18 cellular contexts compared by ENCODE assay signal in the genomic region with DNA sequence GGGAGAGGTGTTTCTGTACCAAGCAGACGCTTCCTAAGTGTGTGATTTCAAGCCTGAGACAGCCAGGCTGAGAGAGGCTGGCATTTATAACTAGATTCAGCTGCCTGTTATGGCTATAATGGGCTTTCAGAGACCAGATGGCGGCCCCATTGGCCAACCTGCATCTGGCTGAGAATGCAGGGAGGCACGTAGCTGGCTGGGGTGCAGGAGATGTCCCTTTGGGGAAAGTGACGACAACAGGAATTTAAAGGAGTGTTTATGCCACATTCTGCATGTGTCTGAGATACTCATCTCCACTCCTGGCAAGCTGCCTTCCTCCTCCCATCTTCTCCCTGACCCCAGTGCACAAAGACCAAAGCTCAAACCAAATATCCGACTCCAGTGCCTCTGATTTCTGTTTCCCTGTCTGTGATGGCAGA. TPM values are rescaled to one million over a fixed set of nuclear protein-coding genes. Genes with fewer than 3 reads are reported as not detected.
DNase-seq lines count a peak whose midpoint lies in the region; ATAC-seq and TF ChIP-seq lines count a peak whose summit lies in the region.
"Had no signal": no experiment of that assay in that cellular context is flagged by ENCODE, and none has a peak within 500 bp of the region (broad histone marks: within the 10 kb centered on the region; RNA-seq: fewer than 3 reads in every experiment).

No MANE protein-coding gene starts in this region.

- no peaks in the 10 kb centered on the region for H3K9me3 Mint-ChIP-seq in mesothelial cell of epicardium
- H3K9me3 Mint-ChIP-seq in activated T-cell treated with anti-CD3 and anti-CD28 coated beads, Interleukin-2, amount 50 U/mL, for 4 hours, result no peaks in the 10 kb centered on the region
- H3K9me3 Mint-ChIP-seq: activated naive CD4-positive, alpha-beta T cell treated with anti-CD3 and anti-CD28 coated beads, Interleukin-2, amount 10 ng/mL, durations not matched to agents 7 days and 5 days; stimulated activated naive CD8-positive, alpha-beta T cell treated with anti-CD3 and anti-CD28 coated beads, Interleukin-15, amount 100 ng/mL, for 72 hours; T-helper 1 cell treated with Interleukin-12 subunit alpha and Interleukin-12 subunit beta and Interleukin-4 antibody, amounts not matched to agents 30 μg/mL and 1 μg/mL, for 36 hours had no signal

- H3K36me3 Mint-ChIP-seq in mesothelial cell of epicardium, result no peaks in the 10 kb centered on the region
- H3K36me3 Mint-ChIP-seq in activated T-cell treated with anti-CD3 and anti-CD28 coated beads, Interleukin-2, amount 50 U/mL, for 4 hours (ENCODE audit: insufficient read depth), result no peaks in the 10 kb centered on the region
- H3K36me3 Mint-ChIP-seq: activated naive CD4-positive, alpha-beta T cell treated with anti-CD3 and anti-CD28 coated beads, Interleukin-2, amount 10 ng/mL, durations not matched to agents 7 days and 5 days had no signal

- H3K36me3 ChIP-seq in BE2C (no peaks in the 10 kb centered on the region), heart right ventricle (no peaks in the 10 kb centered on the region)
- H3K36me3 ChIP-seq: left lung, Peyer's patch, prostate gland, uterus had no signal

- ATAC-seq in activated T-cell treated with anti-CD3 and anti-CD28 coated beads, Interleukin-2, amount 50 U/mL, for 4 hours, result no peak
- ATAC-seq in heart right ventricle, result no peak
- ATAC-seq: esophagus mucosa; left lung; stimulated activated naive CD8-positive, alpha-beta T cell treated with anti-CD3 and anti-CD28 coated beads, Interleukin-15, amount 100 ng/mL, for 72 hours had no signal

- H3K27me3 ChIP-seq in BE2C (no peaks in the 10 kb centered on the region), heart right ventricle (no peaks in the 10 kb centered on the region)
- H3K27me3 ChIP-seq: left lung, Peyer's patch, uterus had no signal

- H3K27ac Mint-ChIP-seq in mesothelial cell of epicardium, result peak overlapping the region; percentile 79
- H3K27ac Mint-ChIP-seq: activated naive CD4-positive, alpha-beta T cell treated with anti-CD3 and anti-CD28 coated beads, Interleukin-2, amount 10 ng/mL, durations not matched to agents 7 days and 5 days; stimulated activated naive CD8-positive, alpha-beta T cell treated with anti-CD3 and anti-CD28 coated beads, Interleukin-15, amount 100 ng/mL, for 72 hours; T-helper 1 cell treated with Interleukin-12 subunit alpha and Interleukin-12 subunit beta and Interleukin-4 antibody, amounts not matched to agents 30 μg/mL and 1 μg/mL, for 36 hours had no signal

- peak; percentile 26; the same call in 1 of the 2 replicates for TF ChIP-seq CTCF in BE2C (IDR thresholded peaks at IDR 0.05; ENCODE audit: low read depth, low read length)
- TF ChIP-seq CTCF in mesothelial cell of epicardium (IDR thresholded peaks at IDR 0.05; ENCODE audit: unreplicated experiment), result no peak
- TF ChIP-seq CTCF in heart right ventricle (IDR thresholded peaks at IDR 0.05), result no peak

- H3K4me3 Mint-ChIP-seq in mesothelial cell of epicardium, result no peak overlapping the region
- H3K4me3 Mint-ChIP-seq in activated T-cell treated with anti-CD3 and anti-CD28 coated beads, Interleukin-2, amount 50 U/mL, for 4 hours, result no peak overlapping the region
- H3K4me3 Mint-ChIP-seq: activated naive CD4-positive, alpha-beta T cell treated with anti-CD3 and anti-CD28 coated beads, Interleukin-2, amount 10 ng/mL, durations not matched to agents 7 days and 5 days; stimulated activated naive CD8-positive, alpha-beta T cell treated with anti-CD3 and anti-CD28 coated beads, Interleukin-15, amount 100 ng/mL, for 72 hours; T-helper 1 cell treated with Interleukin-12 subunit alpha and Interleukin-12 subunit beta and Interleukin-4 antibody, amounts not matched to agents 30 μg/mL and 1 μg/mL, for 36 hours had no signal

- intact Hi-C loops in heart right ventricle (cut with DNase I), result no loop called here

- WGBS in heart right ventricle, 2 donors, result 67 to 73% methylated on average over 5 of the region's 5 CpGs

- H3K4me3 ChIP-seq in BE2C (ENCODE audit: low read depth, low read length) (peak overlapping the region; percentile 38), heart right ventricle (no peak overlapping the region)
- H3K4me3 ChIP-seq: coronary artery, left lung, Peyer's patch, prostate gland, uterus had no signal

- peaks cover 45% of the 10 kb centered on the region for H3K4me1 Mint-ChIP-seq in mesothelial cell of epicardium
- H3K4me1 Mint-ChIP-seq in activated T-cell treated with anti-CD3 and anti-CD28 coated beads, Interleukin-2, amount 50 U/mL, for 4 hours (ENCODE audit: low read depth), result no peaks in the 10 kb centered on the region
- H3K4me1 Mint-ChIP-seq: activated naive CD4-positive, alpha-beta T cell treated with anti-CD3 and anti-CD28 coated beads, Interleukin-2, amount 10 ng/mL, durations not matched to agents 7 days and 5 days; stimulated activated naive CD8-positive, alpha-beta T cell treated with anti-CD3 and anti-CD28 coated beads, Interleukin-15, amount 100 ng/mL, for 72 hours had no signal

- no peaks in the 10 kb centered on the region for H3K27me3 Mint-ChIP-seq in mesothelial cell of epicardium (ENCODE audit: low read depth)
- peaks cover 14% of the 10 kb centered on the region for H3K27me3 Mint-ChIP-seq in activated T-cell treated with anti-CD3 and anti-CD28 coated beads, Interleukin-2, amount 50 U/mL, for 4 hours (ENCODE audit: low read depth)

- H3K27ac ChIP-seq in heart right ventricle, result no peak overlapping the region
- H3K27ac ChIP-seq: coronary artery, left lung, Peyer's patch, prostate gland, uterus had no signal

- no peaks in the 10 kb centered on the region for H3K9me3 ChIP-seq in BE2C
- H3K9me3 ChIP-seq in heart right ventricle, result no peaks in the 10 kb centered on the region
- H3K9me3 ChIP-seq: left lung, Peyer's patch, prostate gland, uterus had no signal

- peaks cover 60% of the 10 kb centered on the region for H3K4me1 ChIP-seq in BE2C
- H3K4me1 ChIP-seq in heart right ventricle, result no peaks in the 10 kb centered on the region
- H3K4me1 ChIP-seq: left lung, Peyer's patch, prostate gland, uterus had no signal

- DNase-seq in BE2C (peak; percentile 95), NCI-H1694 (lab: John Stamatoyannopoulos, UW) (peak; percentile 22), RPMI8226 (peak; percentile 16), mesothelial cell of epicardium (ENCODE audit: low spot score in 2 of 2, unreplicated experiment in 2 of 2) (no peak), NCI-H146 treated with DMSO at 0.1 percent for 48 hours (lab: John Stamatoyannopoulos, UW; ENCODE audit: unreplicated experiment) (no peak), T-helper 1 cell (no peak), heart right ventricle (no peak)
- DNase-seq in activated T-cell treated with anti-CD3 and anti-CD28 coated beads, Interleukin-2, amount 50 U/mL, for 4 hours, result no peak
- DNase-seq: activated naive CD4-positive, alpha-beta T cell treated with anti-CD3 and anti-CD28 coated beads, Interleukin-2, amount 10 ng/mL, durations not matched to agents 7 days and 5 days; GDM1; Peyer's patch; stimulated activated naive CD8-positive, alpha-beta T cell treated with anti-CD3 and anti-CD28 coated beads, Interleukin-15, amount 100 ng/mL, for 72 hours; uterus had no signal

RNA-seq across cellular contexts. Expression of a gene that starts 21.3 kb away (rescaled TPM):
- polyA plus RNA-seq in BE2C (2012; ENCODE audit: insufficient read depth, insufficient read length, low read depth), result not detected
- total RNA-seq in mesothelial cell of epicardium, result 0.11 to 0.13 TPM in 2 of 3 replicates, not detected in the other
- total RNA-seq in activated T-cell treated with anti-CD3 and anti-CD28 coated beads, Interleukin-2, amount 50 U/mL, for 4 hours, result not detected
- total RNA-seq in heart right ventricle, result 1 to 10 TPM in 1 of 10 donors, under 1 TPM in 9; 0.15 to 1.2 (median 0.35) TPM
- under 1 TPM; 0.07 to 0.29 TPM for polyA plus RNA-seq in heart right ventricle
- total RNA-seq: Peyer's patch had no signal

Comparison
In these comparisons a context has a peak if more than half of its experiments do, and no peak if none do; other contexts are left out.
1. DNase-seq: peak in BE2C (single experiment), NCI-H1694 (single experiment) and RPMI8226 (single experiment); none in mesothelial cell of epicardium (0 of 2), NCI-H146 treated with DMSO at 0.1 percent for 48 hours (single experiment), T-helper 1 cell (0 of 5), activated T-cell treated with anti-CD3 and anti-CD28 coated beads, Interleukin-2, amount 50 U/mL, for 4 hours (single experiment) and heart right ventricle (0 of 2).